Comparison of ENCODE assay signal across 8 cellular contexts in genomic region chr12:79687711-79688270, GRCh38. TPM values are rescaled to one million over a fixed set of nuclear protein-coding genes. Genes with fewer than 3 reads are reported as not detected.
DNase-seq lines count a peak whose midpoint lies in the region; ATAC-seq and TF ChIP-seq lines count a peak whose summit lies in the region.

No MANE protein-coding gene starts in this region.

- no peak for DNase-seq in Calu3
- no peak for DNase-seq in LNCaP clone FGC (ENCODE audit: low read depth)
- DNase-seq in endothelial cell (ENCODE audit: low spot score) = no peak
- DNase-seq in NCI-H2081 treated with DMSO at 0.1 percent for 48 hours (lab: John Stamatoyannopoulos, UW) = no peak
- no peak for DNase-seq in SK-N-DZ (ENCODE audit: low spot score)
- no peak for DNase-seq in NCI-H1105 treated with DMSO at 0.1 percent for 48 hours (lab: John Stamatoyannopoulos, UW)

- TF ChIP-seq CTCF in Calu3 (IDR thresholded peaks at IDR 0.05; ENCODE audit: unreplicated experiment) (no peak), LNCaP clone FGC (IDR thresholded peaks at IDR 0.05; ENCODE audit: control insufficient read depth, extremely low read depth, insufficient read depth) (no peak), endothelial cell (IDR thresholded peaks at IDR 0.05; ENCODE audit: unreplicated experiment) (no peak)

- intact Hi-C loops in Calu3 (cut with micrococcal nuclease; ENCODE audit: unreplicated experiment) = loop anchor here (2.0 kb wide), 1 partner anchor 273 kb away; no protein-coding TSS in a partner anchor

- no peaks in the 10 kb centered on the region for H3K9me3 Mint-ChIP-seq in Calu3 (ENCODE audit: low read depth, unreplicated experiment)
- no peaks in the 10 kb centered on the region for H3K9me3 Mint-ChIP-seq in endothelial cell (ENCODE audit: unreplicated experiment)

- H2AFZ ChIP-seq in neuron (ENCODE audit: low read depth, low read length) = no peak overlapping the region

- H3K36me3 Mint-ChIP-seq in Calu3 (ENCODE audit: insufficient read depth, unreplicated experiment) (peaks cover 70% of the 10 kb centered on the region), endothelial cell (ENCODE audit: low read depth, unreplicated experiment) (peaks cover 8% of the 10 kb centered on the region)

- peaks cover 17% of the 10 kb centered on the region for H3K4me1 ChIP-seq in neuron (ENCODE audit: insufficient read depth, low read length)

- CTCF ChIA-PET in Calu3 (lab: Charles Lee) = interaction anchor here (0.7 kb wide), 1 partner anchor 47 kb away, joined by 3 read pairs; no protein-coding TSS in a partner anchor

- H3K4me3 Mint-ChIP-seq in Calu3 (ENCODE audit: low read depth, unreplicated experiment) (peak overlapping the region; percentile 75), endothelial cell (ENCODE audit: unreplicated experiment) (peak overlapping the region; percentile 93)

- H3K27me3 Mint-ChIP-seq in Calu3 (ENCODE audit: unreplicated experiment) (no peaks in the 10 kb centered on the region), endothelial cell (ENCODE audit: unreplicated experiment) (peaks cover 9% of the 10 kb centered on the region)

- H3K27ac Mint-ChIP-seq in Calu3 (ENCODE audit: unreplicated experiment) (peak overlapping the region; percentile 85), endothelial cell (ENCODE audit: unreplicated experiment) (peak overlapping the region; percentile 42)

- ATAC-seq in HG02970 (IDR thresholded peaks at IDR 0.05; ENCODE audit: low FRiP score, unreplicated experiment) = no peak

- TSS peak; percentile 28 for BruUV-seq in Calu3 (replicated peaks; lab: Mats Ljungman, UMichigan)

- no peaks in the 10 kb centered on the region for H3K27me3 ChIP-seq in neuron (ENCODE audit: insufficient read depth, low read length)

- H3K4me1 Mint-ChIP-seq in Calu3 (ENCODE audit: low read depth, unreplicated experiment) = peaks cover 25% of the 10 kb centered on the region
- peaks cover 21% of the 10 kb centered on the region for H3K4me1 Mint-ChIP-seq in endothelial cell (ENCODE audit: unreplicated experiment)

- H3K36me3 ChIP-seq in neuron (ENCODE audit: insufficient read depth, low read length) = no peaks in the 10 kb centered on the region

- H3K9me3 ChIP-seq in neuron (ENCODE audit: low read length) = no peaks in the 10 kb centered on the region

- H3K4me3 ChIP-seq in LNCaP clone FGC (ENCODE audit: low read depth, low read length) (peak overlapping the region; percentile 87), neuron (ENCODE audit: low read length) (peak overlapping the region; percentile 79)

RNA-seq across cellular contexts. Expression of gene PAWR, which starts 3.0 kb away (rescaled TPM):
- total RNA-seq in Calu3 (2022) (172 and 204 TPM in 2 replicates), endothelial cell (ENCODE audit: unreplicated experiment) (92.3 TPM)
- polyA plus RNA-seq in SK-N-DZ (2014; cell fraction: cytosol; rRNA removed) = 24.7 and 31.2 TPM in 2 replicates
- polyA plus RNA-seq in SK-N-DZ (2014; cell fraction: nucleus; rRNA removed) = 46.8 and 48.7 TPM in 2 replicates
